Comparison of ENCODE assay signal across 1 cellular context in genomic region chr2:230942371-230942770, GRCh38.
A peak's percentile ranks its signal among the peaks of the same experiment; 100 is the strongest.
TF ChIP-seq lines count a peak whose summit lies in the region.

No MANE protein-coding gene starts in this region.

TF ChIP-seq in GM12878, 131 proteins besides CTCF, POLR2A, EP300 and RAD21:
- TF ChIP-seq TCF12 (IDR thresholded peaks at IDR 0.05; ENCODE audit: low read depth, low read length) (no peak), LARP7 (IDR thresholded peaks at IDR 0.05) (no peak), CHD4 (IDR thresholded peaks at IDR 0.05) (no peak), SMC3 (IDR thresholded peaks at IDR 0.05; ENCODE audit: borderline replicate concordance, low read length) (peak; percentile 36; the same call in 1 of the 2 replicates), SMARCA5 (IDR thresholded peaks at IDR 0.05) (no peak), GABPA (IDR thresholded peaks at IDR 0.05; ENCODE audit: low read depth) (no peak), WRNIP1 (IDR thresholded peaks at IDR 0.05; ENCODE audit: borderline replicate concordance, low read depth, low read length) (no peak), ETV6 (conservative IDR thresholded peaks at IDR 0.05 in 1 of 2, IDR thresholded peaks at IDR 0.05 in 1 of 2; ENCODE audit: borderline replicate concordance in 1 of 2, low read depth in 1 of 2) (no peak), EED (IDR thresholded peaks at IDR 0.05; ENCODE audit: low read depth) (0 out of 2 replicates have a peak, but pooled peaks have one; percentile 14)
